26 cellular contexts compared by ENCODE assay signal in genomic region chr9:76366275-76366674, GRCh38. TPM values are rescaled to one million over a fixed set of nuclear protein-coding genes. Genes with fewer than 3 reads are reported as not detected.
A peak's percentile ranks its signal among the peaks of the same experiment; 100 is the strongest.
DNase-seq lines count a peak whose midpoint lies in the region; ATAC-seq, FAIRE-seq and TF ChIP-seq lines count a peak whose summit lies in the region.
"Had no signal": no experiment of that assay in that cellular context is flagged by ENCODE, and none has a peak within 500 bp of the region (broad histone marks: within the 10 kb centered on the region; RNA-seq: fewer than 3 reads in every experiment).

No MANE protein-coding gene starts in this region.

- H3K9ac ChIP-seq in SK-N-SH (no peak overlapping the region), mammary epithelial cell (ENCODE audit: insufficient read depth, low read length) (no peak overlapping the region)
- H3K9ac ChIP-seq: BLaER1 treated with 17β-estradiol and CSF1 and Interleukin-3, amounts not matched to agents 10 nM and 100 nM; GM23248 had no signal

- H3K36me3 ChIP-seq in SK-N-SH (replicated peaks in 1 of 2; ENCODE audit: control insufficient read depth in 1 of 2, insufficient read depth in 2 of 2, low read length in 1 of 2) (no peaks in the 10 kb centered on the region), sigmoid colon (no peaks in the 10 kb centered on the region), mammary epithelial cell (ENCODE audit: insufficient read depth, low read length) (no peaks in the 10 kb centered on the region)
- H3K36me3 ChIP-seq: BLaER1 treated with 17β-estradiol and CSF1 and Interleukin-3, amounts not matched to agents 10 nM and 100 nM; suprapubic skin; WERI-Rb-1 had no signal

- H3K27ac ChIP-seq in A549 (peak overlapping the region in 1 of 2 experiments; percentile 68; a peak in 3 of 6 replicates), SK-N-SH (ENCODE audit: low read depth in 2 of 2, low read length in 1 of 2) (no peak overlapping the region), sigmoid colon (no peak overlapping the region), mammary epithelial cell (ENCODE audit: insufficient read depth, low read depth, low read length) (no peak overlapping the region)
- H3K27ac ChIP-seq: BLaER1 treated with 17β-estradiol and CSF1 and Interleukin-3, amounts not matched to agents 10 nM and 100 nM; GM23248; skin epidermis; suprapubic skin; WERI-Rb-1 had no signal

- peaks cover 55% of the 10 kb centered on the region for H3K4me1 ChIP-seq in A549
- peaks cover 0 to 4% of the 10 kb centered on the region in 2 experiments; a peak in 1 of 4 replicates for H3K4me1 ChIP-seq in SK-N-SH (ENCODE audit: control insufficient read depth in 1 of 2, insufficient read depth in 2 of 2, low read depth in 1 of 2, low read length in 1 of 2)
- H3K4me1 ChIP-seq in sigmoid colon: peaks cover 0 to 6% (median 0%) of the 10 kb centered on the region in 4 donors
- H3K4me1 ChIP-seq in mammary epithelial cell (ENCODE audit: insufficient read depth, low read length): no peaks in the 10 kb centered on the region
- H3K4me1 ChIP-seq: suprapubic skin had no signal

- no peak overlapping the region for H3K4me2 ChIP-seq in A549
- no peak overlapping the region for H3K4me2 ChIP-seq in SK-N-SH
- no peak overlapping the region for H3K4me2 ChIP-seq in mammary epithelial cell (ENCODE audit: insufficient read depth, low read depth, low read length)
- H3K4me2 ChIP-seq: BLaER1 treated with 17β-estradiol and CSF1 and Interleukin-3, amounts not matched to agents 10 nM and 100 nM had no signal

- 74% methylated on average over 4 of the region's 4 CpGs for WGBS in A549 (ENCODE audit: missing lambda C conversion rate)
- WGBS in SK-N-SH (ENCODE audit: low lambda C conversion rate): 24% methylated on average over 4 of the region's 4 CpGs
- 65 to 82% methylated on average over 4 of the region's 4 CpGs for WGBS in sigmoid colon, 2 donors
- WGBS in mammary epithelial cell (ENCODE audit: low coverage, missing lambda C conversion rate): 87% methylated on average over 4 of the region's 4 CpGs

- dilution Hi-C loops in mammary epithelial cell (cut with HindIII; ENCODE audit: low sequenced_read_pairs): no loop called here

- H3K4me3 ChIP-seq in A549 (no peak overlapping the region), SK-N-SH (ENCODE audit: low read depth in 2 of 2, low read length in 1 of 2) (no peak overlapping the region), sigmoid colon (no peak overlapping the region), mammary epithelial cell (replicated peaks in 1 of 3; ENCODE audit: insufficient read depth in 1 of 3, low read depth in 2 of 3, low read length in 3 of 3) (no peak overlapping the region)
- H3K4me3 ChIP-seq: BLaER1 treated with 17β-estradiol and CSF1 and Interleukin-3, amounts not matched to agents 10 nM and 100 nM; GM23248; skin epidermis; suprapubic skin had no signal

- H3K27me3 ChIP-seq in SK-N-SH (ENCODE audit: insufficient read depth): 0 out of 2 replicates have a peak, but pooled peaks cover 7% of the 10 kb centered on the region
- H3K27me3 ChIP-seq in sigmoid colon: no peaks in the 10 kb centered on the region
- no peaks in the 10 kb centered on the region for H3K27me3 ChIP-seq in mammary epithelial cell (ENCODE audit: insufficient read depth, low read length)
- H3K27me3 ChIP-seq: BLaER1 treated with 17β-estradiol and CSF1 and Interleukin-3, amounts not matched to agents 10 nM and 100 nM; suprapubic skin had no signal

- TF ChIP-seq EP300 in A549 (IDR thresholded peaks at IDR 0.05) (no peak), SK-N-SH (IDR thresholded peaks at IDR 0.05; ENCODE audit: borderline replicate concordance in 1 of 2, low read depth in 1 of 2, low read length in 1 of 2) (peak in 1 of 2 experiments; percentile 52; a peak in 1 of 4 replicates), sigmoid colon (IDR thresholded peaks at IDR 0.05) (no peak)

- no TSS peak for BruUV-seq in mammary epithelial cell (replicated peaks; lab: Mats Ljungman, UMichigan)

- TF ChIP-seq RAD21 in A549 (conservative IDR thresholded peaks at IDR 0.05 in 1 of 2, IDR thresholded peaks at IDR 0.05 in 1 of 2) (no peak), SK-N-SH (IDR thresholded peaks at IDR 0.05; ENCODE audit: low read length) (no peak)

- CTCF ChIA-PET in A549 (lab: Yijun Ruan, JAX) (interaction anchor here (0.7 kb wide), 1 partner anchor 9 kb away, joined by 5 read pairs; no protein-coding TSS in a partner anchor), SK-N-SH (lab: Yijun Ruan, JAX) (interaction anchor here (1.0 to 1.4 kb wide), 2 partner anchors 9 to 27 kb away, joined by 3 to 4 read pairs; partner anchors contain the start of gene RFK), mammary epithelial cell (lab: Charles Lee; ENCODE audit: low non-redundant PET) (no interaction called here)

- H3K9me3 ChIP-seq in A549 (no peaks in the 10 kb centered on the region), SK-N-SH (no peaks in the 10 kb centered on the region), sigmoid colon (no peaks in the 10 kb centered on the region), mammary epithelial cell (replicated peaks; ENCODE audit: insufficient read depth, low read length) (no peaks in the 10 kb centered on the region)
- H3K9me3 ChIP-seq: BLaER1 treated with 17β-estradiol and CSF1 and Interleukin-3, amounts not matched to agents 10 nM and 100 nM; suprapubic skin had no signal

- DNase-seq in A549 (ENCODE audit: low read depth in 1 of 2, low spot score in 1 of 2) (no peak), DMS153 (lab: John Stamatoyannopoulos, UW) (peak; percentile 75), NCI-H146 treated with DMSO at 0.1 percent for 48 hours (lab: John Stamatoyannopoulos, UW; ENCODE audit: unreplicated experiment) (peak; percentile 76), SK-N-SH (peak; percentile 16), sigmoid colon (no peak), mammary epithelial cell (no peak), HTR-8/SVneo (ENCODE audit: insufficient read length, low spot score) (no peak)
- DNase-seq: activated CD4-positive, alpha-beta T cell treated with anti-CD3 and anti-CD28 coated beads, Interleukin-2, amount 10 ng/mL, durations not matched to agents 7 days and 5 days; activated naive CD4-positive, alpha-beta T cell treated with anti-CD3 and anti-CD28 coated beads, Interleukin-2, amount 10 ng/mL, durations not matched to agents 7 days and 5 days; amniotic stem cell; effector CD8-positive, alpha-beta T cell; foreskin fibroblast; GF-D8; GM23248; mesendoderm; naive B cell; NCI-H1694 treated with DMSO at 0.1 percent for 48 hours; NCI-H2227 treated with DMSO at 0.1 percent for 48 hours; WERI-Rb-1 had no signal

- H2AFZ ChIP-seq in SK-N-SH (ENCODE audit: low read depth) (no peak overlapping the region), mammary epithelial cell (ENCODE audit: low read depth, low read length) (no peak overlapping the region)
- H2AFZ ChIP-seq: GM23248 had no signal

- ATAC-seq in A549 (no peak), GM19035 (IDR thresholded peaks at IDR 0.05; ENCODE audit: unreplicated experiment) (no peak)
- ATAC-seq: stimulated activated effector memory CD8-positive, alpha-beta T cell treated with anti-CD3 and anti-CD28 coated beads, Interleukin-12 subunit alpha, Interleukin-12 subunit beta, amount 100 ng/mL, for 72 hours had no signal

- no peak for TF ChIP-seq POLR2A in A549 (IDR thresholded peaks at IDR 0.05; ENCODE audit: low read length)
- no peak for TF ChIP-seq POLR2A in sigmoid colon (IDR thresholded peaks at IDR 0.05)

- no peak for FAIRE-seq in A549 (lab: Jason Lieb, UNC)
- FAIRE-seq in HTR-8/SVneo (lab: Jason Lieb, UNC): no peak
- FAIRE-seq: bronchial epithelial cell, colon had no signal

- in situ Hi-C loops in mammary epithelial cell (cut with MboI; ENCODE audit: low sequenced_read_pairs in 2 of 2): no loop called here

- no peaks in the 10 kb centered on the region for H3F3A ChIP-seq in SK-N-SH (replicated peaks; ENCODE audit: insufficient read depth)

- H3K79me2 ChIP-seq in SK-N-SH (ENCODE audit: insufficient read depth) (no peaks in the 10 kb centered on the region), mammary epithelial cell (ENCODE audit: insufficient read depth, low read length) (no peaks in the 10 kb centered on the region)

- H3K9me2 ChIP-seq in SK-N-SH: no peaks in the 10 kb centered on the region

- intact Hi-C loops in sigmoid colon (cut with DNase I): no loop called here
- intact Hi-C loops in mammary epithelial cell (cut with micrococcal nuclease): no loop called here

- POLR2A ChIA-PET in A549 (lab: Yijun Ruan, JAX): interaction anchor here (1.8 kb wide), 1 partner anchor 28 kb away, joined by 7 read pairs; the partner anchor contains the start of gene RFK
- POLR2A ChIA-PET in SK-N-SH (lab: Yijun Ruan, JAX): no interaction called here

- H4K20me1 ChIP-seq in SK-N-SH (ENCODE audit: insufficient read depth): no peaks in the 10 kb centered on the region
- H4K20me1 ChIP-seq in mammary epithelial cell (ENCODE audit: insufficient read depth, low read length): no peaks in the 10 kb centered on the region
- H4K20me1 ChIP-seq: BLaER1 treated with 17β-estradiol and CSF1 and Interleukin-3, amounts not matched to agents 10 nM and 100 nM had no signal

- TF ChIP-seq CTCF in A549 (IDR thresholded peaks at IDR 0.05) (no peak), SK-N-SH (IDR thresholded peaks at IDR 0.05) (no peak), sigmoid colon (IDR thresholded peaks at IDR 0.05) (no peak), mammary epithelial cell (conservative IDR thresholded peaks at IDR 0.05 in 1 of 2, IDR thresholded peaks at IDR 0.05 in 1 of 2; ENCODE audit: extremely low read depth in 1 of 2, insufficient read depth in 1 of 2, low read depth in 1 of 2, low read length in 2 of 2) (no peak)

TF ChIP-seq in A549, 52 proteins besides CTCF, POLR2A, EP300 and RAD21:
- no peak for TF ChIP-seq TFCP2L1 (CRISPR knock-in tag; IDR thresholded peaks at IDR 0.05)
- TF ChIP-seq FOSL2 (IDR thresholded peaks at IDR 0.05): no peak
- peak; percentile 55; the same call in 1 of the 2 replicates for TF ChIP-seq FOSL2 (CRISPR knock-in tag; IDR thresholded peaks at IDR 0.05)

TF ChIP-seq in SK-N-SH, 30 proteins besides CTCF, POLR2A, EP300 and RAD21:
- TF ChIP-seq GATA2 (CRISPR knock-in tag; IDR thresholded peaks at IDR 0.05) (0 out of 2 replicates have a peak, but pooled peaks have one; percentile 13), GABPA (IDR thresholded peaks at IDR 0.05; ENCODE audit: low read depth) (no peak), CHD2 (IDR thresholded peaks at IDR 0.05; ENCODE audit: low read length, partially characterized antibody) (peak; percentile 13)

RNA-seq across cellular contexts. Expression of gene RFK, which starts 28.0 kb away (rescaled TPM):
- polyA plus RNA-seq in A549 (2011; rRNA removed): 130 and 184 TPM in 2 replicates
- 22.4 and 34.2 TPM in 2 replicates for polyA plus RNA-seq in A549 (2012; cell fraction: cytosol; rRNA removed)
- 8.7 and 11.8 TPM in 2 replicates for polyA plus RNA-seq in A549 (2012; cell fraction: nucleus; rRNA removed)
- polyA plus RNA-seq in A549 (2017; fragmentation: RNase III; extraction: RNeasy Plus Mini Kit Qiagen cat#74134 plus additional on column Dnase treatment): 43.1 to 56.7 TPM (median 50.5 TPM) in 3 replicates
- 20.9 and 23.0 TPM in 2 replicates for polyA minus RNA-seq in A549 (2011; rRNA and poly(A)+ RNA removed)
- polyA plus RNA-seq in SK-N-SH (2012; rRNA removed): 7.2 and 9.3 TPM in 2 replicates
- polyA plus RNA-seq in SK-N-SH (2012; cell fraction: cytosol; rRNA removed): 12.9 and 15.2 TPM in 2 replicates
- polyA plus RNA-seq in SK-N-SH (2012; cell fraction: nucleus; rRNA removed): 1.8 and 3.0 TPM in 2 replicates
- total RNA-seq in sigmoid colon: 10 to 100 TPM; 12.9 to 23.5 (median 21.6) TPM
- polyA plus RNA-seq in sigmoid colon: 100 to 1,000 TPM in 1 of 3 donors, 10 to 100 TPM in 2; 28.9 to 145 (median 92.5) TPM
- total RNA-seq in mammary epithelial cell: 10 to 100 TPM; 18.2 to 32.3 TPM
- 12.6 TPM for polyA plus RNA-seq in mammary epithelial cell
- 10.6 TPM for polyA minus RNA-seq in mammary epithelial cell

Comparison
In these comparisons a context has a peak if more than half of its experiments do, and no peak if none do; other contexts are left out.
1. DNase-seq: peak in DMS153 (single experiment), NCI-H146 treated with DMSO at 0.1 percent for 48 hours (single experiment) and SK-N-SH (single experiment); none in A549 (0 of 2), sigmoid colon (single experiment), mammary epithelial cell (single experiment) and HTR-8/SVneo (single experiment).
2. Of the 12 proteins assayed by ChIP-seq in both A549 and SK-N-SH: peak only in A549: none; only in SK-N-SH: CHD2; in both: none; in neither: 9; mixed calls (peak in some experiments, not most) for 2.